ENCODE assay signal across 14 cellular contexts in the genomic region with DNA sequence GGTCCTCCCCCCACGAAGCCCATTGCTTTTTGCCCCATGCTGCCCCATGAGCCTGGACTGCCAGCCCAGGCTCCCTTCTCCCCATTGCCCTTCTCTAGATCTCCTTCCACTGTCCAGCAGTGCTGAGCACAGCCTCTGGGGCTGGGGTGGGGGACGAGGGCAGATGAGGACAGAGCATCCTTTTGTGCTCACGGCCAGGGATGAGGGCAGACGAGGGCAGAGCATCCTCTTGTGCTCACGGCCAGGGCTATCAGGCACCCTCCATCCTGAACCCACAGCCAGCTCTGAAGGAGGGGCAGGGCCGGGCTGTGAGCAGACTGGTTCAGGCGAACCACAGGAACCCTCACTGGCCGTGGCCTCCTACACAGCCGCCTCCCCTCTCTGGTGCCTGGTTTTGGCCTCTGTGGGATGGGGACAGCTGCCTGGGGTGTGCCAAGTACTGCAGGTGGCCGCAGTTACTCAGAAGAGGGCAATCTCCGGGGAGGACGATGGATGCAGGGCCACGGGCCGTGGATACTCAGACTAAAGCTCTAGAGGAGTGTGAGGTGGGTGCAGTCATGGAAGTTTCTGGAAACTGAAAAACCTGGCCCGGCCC.
DNase-seq lines count a peak whose midpoint lies in the region; ATAC-seq and TF ChIP-seq lines count a peak whose summit lies in the region.
"Had no signal": no experiment of that assay in that cellular context is flagged by ENCODE, and none has a peak within 500 bp of the region (broad histone marks: within the 10 kb centered on the region; RNA-seq: fewer than 3 reads in every experiment).

No MANE protein-coding gene starts in this region.

- no peak overlapping the region for H3K27ac ChIP-seq in lower lobe of right lung

- H3K27me3 ChIP-seq in lower lobe of right lung (ENCODE audit: low read depth), result peaks cover 24% of the 10 kb centered on the region

- no peaks in the 10 kb centered on the region for H3K9me3 ChIP-seq in lower lobe of right lung

- ATAC-seq in lower lobe of right lung, result no peak
- ATAC-seq in HG03378 (IDR thresholded peaks at IDR 0.05; ENCODE audit: unreplicated experiment), result no peak

- no peaks in the 10 kb centered on the region for H3K36me3 ChIP-seq in lower lobe of right lung

- peaks cover 5% of the 10 kb centered on the region for H3K4me1 ChIP-seq in lower lobe of right lung

- H3K4me3 ChIP-seq in lower lobe of right lung, result no peak overlapping the region

- intact Hi-C loops in lower lobe of right lung (cut with DNase I), result no loop called here

- peak in 35 of 58 donors; percentile 19 to 81 (median 41) for DNase-seq in anterior cingulate cortex (lab: John Stamatoyannopoulos, UW)
- peak; percentile 89 for DNase-seq in globus pallidus (ENCODE audit: low spot score)
- DNase-seq in lower lobe of right lung, result peak; percentile 24
- peak; percentile 77 for DNase-seq in pons (ENCODE audit: low spot score)
- no peak for DNase-seq in NCI-H2171 (lab: John Stamatoyannopoulos, UW)
- DNase-seq in DMS 273 treated with DMSO at 0.1 percent for 48 hours (lab: John Stamatoyannopoulos, UW), result no peak
- DNase-seq in NCI-H774 (lab: John Stamatoyannopoulos, UW), result no peak
- DNase-seq: DMS79 treated with DMSO at 0.1 percent for 48 hours, NCI-H1105, NCI-H1694 treated with DMSO at 0.1 percent for 48 hours, NCI-H510A, NCI-H748 treated with DMSO at 0.1 percent for 48 hours, SIG-M5 had no signal

- no peak for TF ChIP-seq CTCF in lower lobe of right lung (IDR thresholded peaks at IDR 0.05)

Comparison
In these comparisons a context has a peak if more than half of its experiments do, and no peak if none do; other contexts are left out.
1. DNase-seq: peak in anterior cingulate cortex (35 of 58), globus pallidus (single experiment), lower lobe of right lung (single experiment) and pons (single experiment); none in NCI-H2171 (single experiment), DMS 273 treated with DMSO at 0.1 percent for 48 hours (single experiment) and NCI-H774 (single experiment).